In the genomic region with DNA sequence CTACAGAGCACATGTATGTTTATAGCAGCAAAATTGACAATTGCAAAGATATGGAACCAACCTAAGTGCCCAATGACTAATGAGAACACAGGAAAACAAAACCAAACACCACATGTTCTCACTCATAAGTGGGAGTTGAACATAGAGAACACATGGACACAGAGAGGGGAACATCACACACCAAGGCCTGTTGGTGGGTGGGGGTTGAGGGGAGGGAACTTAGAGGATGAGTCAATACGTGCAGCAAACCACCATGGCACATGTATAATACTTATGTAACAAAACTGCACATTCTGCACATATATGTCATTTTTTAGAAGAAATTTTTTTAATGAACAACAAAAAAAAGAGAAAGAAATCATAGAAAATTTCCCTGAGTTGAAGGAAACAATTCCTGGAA, we compare ENCODE assay signal across 20 cellular contexts. TPM values are rescaled to one million over a fixed set of nuclear protein-coding genes. Genes with fewer than 3 reads are reported as not detected.
A peak's percentile ranks its signal among the peaks of the same experiment; 100 is the strongest.
DNase-seq lines count a peak whose midpoint lies in the region; ATAC-seq and TF ChIP-seq lines count a peak whose summit lies in the region.
"Had no signal": no experiment of that assay in that cellular context is flagged by ENCODE, and none has a peak within 500 bp of the region (broad histone marks: within the 10 kb centered on the region; RNA-seq: fewer than 3 reads in every experiment).

No MANE protein-coding gene starts in this region.

- DNase-seq in activated CD4-positive, alpha-beta T cell treated with anti-CD3 and anti-CD28 coated beads for 4 hours = peak; percentile 24 to 32
- DNase-seq in activated CD4-positive, alpha-beta T cell treated with anti-CD3 and anti-CD28 coated beads, Interleukin-2, amount 10 ng/mL, durations not matched to agents 7 days and 5 days = no peak
- DNase-seq in AG10803 (ENCODE audit: low read depth) (peak; percentile 38), NB4 (ENCODE audit: low read depth) (peak; percentile 64), fibroblast of mammary gland (ENCODE audit: low read depth) (peak; percentile 22), natural killer cell (no peak), spleen (no peak)
- DNase-seq: amygdala; CD4-positive, alpha-beta memory T cell; glutamatergic neuron; islet precursor cell; NCI-H1694 treated with DMSO at 0.1 percent for 48 hours; NCI-H446 treated with DMSO at 0.1 percent for 48 hours; retina had no signal

- peaks cover 0 to 32% (median 28%) of the 10 kb centered on the region in 8 donors for H3K9me3 ChIP-seq in spleen

- peaks cover 0 to 11% (median 0%) of the 10 kb centered on the region in 6 donors for H3K36me3 ChIP-seq in spleen
- H3K36me3 ChIP-seq: neural progenitor cell had no signal

- no peaks in the 10 kb centered on the region for H3K27me3 Mint-ChIP-seq in activated CD4-positive, alpha-beta T cell treated with anti-CD3 and anti-CD28 coated beads, Interleukin-2, amount 10 ng/mL, durations not matched to agents 7 days and 5 days
- no peaks in the 10 kb centered on the region for H3K27me3 Mint-ChIP-seq in natural killer cell (ENCODE audit: low read depth in 2 of 2)
- H3K27me3 Mint-ChIP-seq: CD4-positive, alpha-beta memory T cell; memory B cell had no signal

- POLR2A ChIA-PET in activated CD4-positive, alpha-beta T cell treated with anti-CD3 and anti-CD28 coated beads, Interleukin-2, amount 10 ng/mL, durations not matched to agents 7 days and 5 days (lab: Charles Lee) = no interaction called here

- H3K9me3 Mint-ChIP-seq in activated CD4-positive, alpha-beta T cell treated with anti-CD3 and anti-CD28 coated beads, Interleukin-2, amount 10 ng/mL, durations not matched to agents 7 days and 5 days = peaks cover 14% of the 10 kb centered on the region
- no peaks in the 10 kb centered on the region for H3K9me3 Mint-ChIP-seq in natural killer cell

- TF ChIP-seq POLR2A in NB4 (IDR thresholded peaks at IDR 0.05; ENCODE audit: extremely low read depth, insufficient read length) (no peak), spleen (IDR thresholded peaks at IDR 0.05) (no peak)

- H3K36me3 Mint-ChIP-seq in activated CD4-positive, alpha-beta T cell treated with anti-CD3 and anti-CD28 coated beads, Interleukin-2, amount 10 ng/mL, durations not matched to agents 7 days and 5 days (ENCODE audit: low read depth) = peaks cover 16% of the 10 kb centered on the region
- H3K36me3 Mint-ChIP-seq in natural killer cell = no peaks in the 10 kb centered on the region

- ATAC-seq in HG02759 (IDR thresholded peaks at IDR 0.05; ENCODE audit: unreplicated experiment) (no peak), natural killer cell (no peak)
- ATAC-seq: A549, GM23338 had no signal

- no peak overlapping the region for H3K27ac ChIP-seq in spleen
- H3K27ac ChIP-seq: A549, neural progenitor cell, tibial nerve had no signal

- peaks cover 18% of the 10 kb centered on the region for H3K4me1 Mint-ChIP-seq in activated CD4-positive, alpha-beta T cell treated with anti-CD3 and anti-CD28 coated beads, Interleukin-2, amount 10 ng/mL, durations not matched to agents 7 days and 5 days
- H3K4me1 Mint-ChIP-seq in natural killer cell = peaks cover 0 to 13% of the 10 kb centered on the region in 2 donors

- H3K4me3 ChIP-seq in AG10803 (ENCODE audit: low read length) (no peak overlapping the region), NB4 (ENCODE audit: low read depth, low read length) (no peak overlapping the region), fibroblast of mammary gland (ENCODE audit: control insufficient read depth, low read depth, low read length) (no peak overlapping the region), spleen (no peak overlapping the region)
- H3K4me3 ChIP-seq: A549, GM23338, neural progenitor cell, tibial nerve had no signal

- peaks cover 7 to 37% (median 19%) of the 10 kb centered on the region in 6 donors for H3K4me1 ChIP-seq in spleen

- WGBS in spleen, 5 donors = 39 to 80% (median 78%) methylated on average over 1 of the region's 1 CpG

- no peak overlapping the region for H3K27ac Mint-ChIP-seq in activated CD4-positive, alpha-beta T cell treated with anti-CD3 and anti-CD28 coated beads, Interleukin-2, amount 10 ng/mL, durations not matched to agents 7 days and 5 days
- H3K27ac Mint-ChIP-seq in natural killer cell = no peak overlapping the region
- H3K27ac Mint-ChIP-seq: GM23338, memory B cell, neural progenitor cell had no signal

- no peaks in the 10 kb centered on the region for H3K27me3 ChIP-seq in spleen (replicated peaks in 1 of 7)
- H3K27me3 ChIP-seq: neural progenitor cell, tibial nerve had no signal

- H3K4me3 Mint-ChIP-seq in activated CD4-positive, alpha-beta T cell treated with anti-CD3 and anti-CD28 coated beads, Interleukin-2, amount 10 ng/mL, durations not matched to agents 7 days and 5 days = no peak overlapping the region
- no peak overlapping the region for H3K4me3 Mint-ChIP-seq in natural killer cell
- H3K4me3 Mint-ChIP-seq: CD4-positive, alpha-beta memory T cell; GM23338; memory B cell; neural progenitor cell had no signal

- CTCF ChIA-PET in activated CD4-positive, alpha-beta T cell treated with anti-CD3 and anti-CD28 coated beads, Interleukin-2, amount 10 ng/mL, durations not matched to agents 7 days and 5 days (lab: Charles Lee) = interaction anchor here (0.9 kb wide), 1 partner anchor 109 kb away, joined by 3 read pairs; no protein-coding TSS in a partner anchor

- intact Hi-C loops in natural killer cell (cut with micrococcal nuclease) (loop anchor here (5.0 to 10.0 kb wide), 3 partner anchors 86 to 233 kb away; a partner anchor contains a TSS), spleen (cut with DNase I; ENCODE audit: low total_unique reads) (no loop called here)

- TF ChIP-seq CTCF in AG10803 (conservative IDR thresholded peaks at IDR 0.05; ENCODE audit: low read length) (no peak), NB4 (IDR thresholded peaks at IDR 0.05; ENCODE audit: low read depth, low read length) (no peak), fibroblast of mammary gland (conservative IDR thresholded peaks at IDR 0.05; ENCODE audit: control insufficient read depth, insufficient read depth, low read depth, low read length) (no peak), natural killer cell (IDR thresholded peaks at IDR 0.05) (no peak), spleen (IDR thresholded peaks at IDR 0.05 in 8 of 11, conservative IDR thresholded peaks at IDR 0.05 in 3 of 11) (no peak)

RNA-seq across cellular contexts. Expression of a gene that starts 3.9 kb away (rescaled TPM):
- total RNA-seq in activated CD4-positive, alpha-beta T cell treated with anti-CD3 and anti-CD28 coated beads, Interleukin-2, amount 10 ng/mL, durations not matched to agents 7 days and 5 days = 1 to 10 TPM; 4.5 to 5.7 TPM
- total RNA-seq in natural killer cell (1 to 10 TPM; 5.2 to 6.9 (median 6.7) TPM), spleen (10 to 100 TPM in 2 of 7 donors, 1 to 10 TPM in 5; 7.5 to 15.5 (median 9.2) TPM)
- polyA plus RNA-seq in spleen = 1 to 10 TPM; 4.3 to 4.9 (median 4.5) TPM

Comparison
In these comparisons a context has a peak if more than half of its experiments do, and no peak if none do; other contexts are left out.
1. DNase-seq: peak in activated CD4-positive, alpha-beta T cell treated with anti-CD3 and anti-CD28 coated beads for 4 hours (2 of 2), AG10803 (single experiment), NB4 (single experiment) and fibroblast of mammary gland (single experiment); none in activated CD4-positive, alpha-beta T cell treated with anti-CD3 and anti-CD28 coated beads, Interleukin-2, amount 10 ng/mL, durations not matched to agents 7 days and 5 days (single experiment), natural killer cell (single experiment) and spleen (single experiment).